In the genomic region with DNA sequence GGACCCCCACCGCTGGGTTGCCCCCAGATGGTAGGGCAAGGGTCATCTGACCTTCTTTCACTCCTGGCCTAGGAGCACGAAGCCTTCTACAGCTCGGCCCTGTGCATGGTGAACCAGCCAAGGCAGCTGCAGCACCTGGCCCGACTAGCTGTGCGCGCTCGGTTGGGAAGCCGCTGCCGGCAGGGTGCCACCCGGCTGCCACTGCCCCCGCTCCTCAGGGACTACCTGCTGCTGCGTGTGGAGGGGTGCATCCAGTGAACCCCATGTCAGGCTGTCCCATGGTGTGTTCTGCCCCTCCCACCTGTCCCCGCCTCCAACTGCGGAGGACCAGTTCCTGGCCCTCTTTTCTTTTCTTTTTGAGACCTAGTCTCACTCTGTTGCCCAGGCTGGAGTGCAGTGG, we compare ENCODE assay signal across 1 cellular context.
A peak's percentile ranks its signal among the peaks of the same experiment; 100 is the strongest.
TF ChIP-seq lines count a peak whose summit lies in the region.

No MANE protein-coding gene starts in this region.

TF ChIP-seq in HepG2, 621 proteins besides CTCF, POLR2A, EP300 and RAD21:
- TF ChIP-seq ZBTB8A (CRISPR knock-in tag; IDR thresholded peaks at IDR 0.05; ENCODE audit: borderline replicate concordance, low read depth) (no peak), RBFOX2 (IDR thresholded peaks at IDR 0.05; ENCODE audit: low read depth, low read length) (peak; percentile 44; the same call in 1 of the 2 replicates), AGO2 (optimal IDR thresholded peaks at IDR 0.05; ENCODE audit: low read depth, low read length) (peak; percentile 29)
